Comparison of ENCODE assay signal across 2 cellular contexts in the genomic region with DNA sequence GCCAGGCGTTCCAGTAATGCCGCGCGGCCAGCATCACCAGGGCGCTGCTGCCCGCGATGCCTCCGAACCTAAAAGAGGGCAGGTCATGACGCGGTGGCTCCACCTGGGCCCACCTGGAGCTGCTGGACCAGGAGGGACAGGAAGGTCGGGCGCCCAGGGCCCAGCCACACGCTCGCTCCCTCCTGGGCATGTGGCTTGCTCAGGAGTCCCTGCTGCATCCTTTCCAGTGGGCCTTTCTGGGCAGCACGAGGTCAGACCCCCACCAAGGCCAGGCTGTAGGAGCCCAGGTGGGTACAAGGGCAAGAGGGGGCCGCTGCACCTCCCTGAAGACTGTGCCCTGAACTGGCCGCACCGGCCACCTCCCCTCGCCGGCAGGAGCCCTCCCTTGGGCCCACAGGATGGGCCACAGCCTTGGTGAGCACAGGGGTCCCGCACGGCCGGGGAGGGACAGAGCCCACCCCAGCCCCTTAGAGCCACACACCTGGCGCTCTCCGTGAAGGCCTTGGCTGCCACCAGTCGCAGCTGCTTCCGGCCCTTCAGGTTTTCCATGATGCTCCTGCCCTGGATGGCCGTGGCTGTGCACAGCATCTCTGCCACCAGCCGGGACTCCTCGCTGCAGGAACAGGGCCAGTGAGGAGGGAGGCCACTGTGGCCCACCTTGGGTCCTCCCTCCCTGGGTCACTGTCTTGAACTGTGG.
TF ChIP-seq lines count a peak whose summit lies in the region.

No MANE protein-coding gene starts in this region.

TF ChIP-seq in H1, 55 proteins besides CTCF, POLR2A, EP300 and RAD21:
- TF ChIP-seq RXRA (IDR thresholded peaks at IDR 0.05; ENCODE audit: insufficient read depth, low read depth, low read length) (no peak), CBX8 (IDR thresholded peaks at IDR 0.05; ENCODE audit: borderline replicate concordance, low read depth, low read length) (no peak), CEBPB (IDR thresholded peaks at IDR 0.05; ENCODE audit: low read depth, low read length) (no peak), HDAC6 (IDR thresholded peaks at IDR 0.05; ENCODE audit: low read depth, low read length) (no peak), CHD2 (IDR thresholded peaks at IDR 0.05; ENCODE audit: low read length) (no peak), SAP30 (IDR thresholded peaks at IDR 0.05; ENCODE audit: insufficient read depth, insufficient replicate concordance, low read length) (no peak), ATF3 (IDR thresholded peaks at IDR 0.05; ENCODE audit: insufficient read depth, low read depth, low read length) (no peak), HDAC2 (IDR thresholded peaks at IDR 0.05; ENCODE audit: borderline replicate concordance in 1 of 2, low read depth in 2 of 2, low read length in 2 of 2) (no peak), ZNF274 (IDR thresholded peaks at IDR 0.05; ENCODE audit: borderline replicate concordance, extremely low read depth, low read length) (no peak), JUN (IDR thresholded peaks at IDR 0.05; ENCODE audit: low read depth, low read length) (no peak), MAFK (IDR thresholded peaks at IDR 0.05; ENCODE audit: low read depth, low read length) (no peak), GTF2F1 (IDR thresholded peaks at IDR 0.05; ENCODE audit: borderline replicate concordance, low read depth, low read length) (no peak), SRF (IDR thresholded peaks at IDR 0.05; ENCODE audit: low read depth, low read length) (no peak), RNF2 (IDR thresholded peaks at IDR 0.05; ENCODE audit: borderline replicate concordance, low read depth, low read length, missing control alignments, poor library complexity, severe bottlenecking) (no peak), MAX (IDR thresholded peaks at IDR 0.05) (no peak), KDM1A (IDR thresholded peaks at IDR 0.05; ENCODE audit: borderline replicate concordance, low read length) (no peak), TAF1 (IDR thresholded peaks at IDR 0.05; ENCODE audit: low read depth, low read length) (no peak), NRF1 (IDR thresholded peaks at IDR 0.05; ENCODE audit: low read depth, low read length) (no peak), FOSL1 (IDR thresholded peaks at IDR 0.05; ENCODE audit: insufficient read depth, low read depth, low read length) (no peak)

TF ChIP-seq in SK-N-SH, 30 proteins besides CTCF, POLR2A, EP300 and RAD21:
- TF ChIP-seq FOSL2 (IDR thresholded peaks at IDR 0.05; ENCODE audit: borderline replicate concordance, low read depth) (no peak), MEF2A (IDR thresholded peaks at IDR 0.05; ENCODE audit: borderline replicate concordance, low read depth) (no peak), RFX5 (IDR thresholded peaks at IDR 0.05; ENCODE audit: low read length) (no peak), TEAD4 (IDR thresholded peaks at IDR 0.05; ENCODE audit: borderline replicate concordance, insufficient read depth) (no peak), TCF12 (IDR thresholded peaks at IDR 0.05) (no peak), GATA2 (CRISPR knock-in tag; IDR thresholded peaks at IDR 0.05) (no peak), TAF1 (IDR thresholded peaks at IDR 0.05; ENCODE audit: borderline replicate concordance, low read depth, low read length) (no peak), RXRA (IDR thresholded peaks at IDR 0.05; ENCODE audit: borderline replicate concordance, low read depth) (no peak), ELF1 (IDR thresholded peaks at IDR 0.05) (no peak), REST (IDR thresholded peaks at IDR 0.05; ENCODE audit: low read depth, low read length) (no peak), SMC3 (IDR thresholded peaks at IDR 0.05; ENCODE audit: low read depth, low read length) (no peak)
- TF ChIP-seq, protein P1, sequence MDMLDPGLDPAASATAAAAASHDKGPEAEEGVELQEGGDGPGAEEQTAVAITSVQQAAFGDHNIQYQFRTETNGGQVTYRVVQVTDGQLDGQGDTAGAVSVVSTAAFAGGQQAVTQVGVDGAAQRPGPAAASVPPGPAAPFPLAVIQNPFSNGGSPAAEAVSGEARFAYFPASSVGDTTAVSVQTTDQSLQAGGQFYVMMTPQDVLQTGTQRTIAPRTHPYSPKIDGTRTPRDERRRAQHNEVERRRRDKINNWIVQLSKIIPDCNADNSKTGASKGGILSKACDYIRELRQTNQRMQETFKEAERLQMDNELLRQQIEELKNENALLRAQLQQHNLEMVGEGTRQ (IDR thresholded peaks at IDR 0.05; ENCODE audit: borderline replicate concordance, low read depth, low read length) = no peak
